In genomic region chr17:6463616-6464445, GRCh38 we compare ENCODE assay signal across 24 cellular contexts. TPM values are rescaled to one million over a fixed set of nuclear protein-coding genes. Genes with fewer than 3 reads are reported as not detected.
"Had no signal": no experiment of that assay in that cellular context is flagged by ENCODE, and none has a peak within 500 bp of the region (broad histone marks: within the 10 kb centered on the region; RNA-seq: fewer than 3 reads in every experiment).

No MANE protein-coding gene starts in this region.

- H3K4me3 ChIP-seq: dorsolateral prefrontal cortex, esophagus muscularis mucosa, gastrocnemius medialis, heart right ventricle, lung, psoas muscle, suprapubic skin, thyroid gland, upper lobe of left lung, uterus had no signal

- H3K36me3 Mint-ChIP-seq: naive thymus-derived CD8-positive, alpha-beta T cell had no signal

- H3K4me3 Mint-ChIP-seq: naive thymus-derived CD8-positive, alpha-beta T cell had no signal

- H3K4me1 ChIP-seq: esophagus muscularis mucosa, gastrocnemius medialis, heart right ventricle, psoas muscle, suprapubic skin, thyroid gland, upper lobe of left lung, uterus had no signal

- H3K27ac ChIP-seq: dorsolateral prefrontal cortex, esophagus muscularis mucosa, gastrocnemius medialis, heart right ventricle, psoas muscle, suprapubic skin, thyroid gland, upper lobe of left lung, uterus had no signal

- H3K27ac Mint-ChIP-seq: naive thymus-derived CD8-positive, alpha-beta T cell had no signal

- H3K27me3 ChIP-seq: dorsolateral prefrontal cortex, esophagus muscularis mucosa, gastrocnemius medialis, suprapubic skin, thyroid gland, upper lobe of left lung, uterus had no signal

- DNase-seq: central memory CD4-positive, alpha-beta T cell; cortex of kidney; effector CD8-positive, alpha-beta T cell; gastrocnemius medialis; heart right ventricle; hypothalamus; retina; small intestine; stimulated activated CD4-positive, alpha-beta T cell treated with anti-CD3 and anti-CD28 coated beads, Interleukin-2, amount 100 ng/mL, for 48 hours; stimulated activated naive CD8-positive, alpha-beta T cell treated with anti-CD3 and anti-CD28 coated beads, Interleukin-15, Interleukin-2, amounts not matched to agents 100 U/mL and 50 U/mL, for 24 hours; thyroid gland; upper lobe of left lung; uterus had no signal

- H3K9me3 Mint-ChIP-seq: naive thymus-derived CD8-positive, alpha-beta T cell had no signal

- H3K36me3 ChIP-seq: gastrocnemius medialis, heart right ventricle, thyroid gland, uterus had no signal

- H3K9me3 ChIP-seq: esophagus muscularis mucosa, gastrocnemius medialis, psoas muscle, suprapubic skin, thyroid gland, upper lobe of left lung, uterus had no signal

- ATAC-seq: gastrocnemius medialis; left lobe of liver; naive thymus-derived CD8-positive, alpha-beta T cell; psoas muscle; stimulated activated naive CD8-positive, alpha-beta T cell treated with anti-CD3 and anti-CD28 coated beads, Interleukin-15, Interleukin-2, amounts not matched to agents 100 U/mL and 50 U/mL, for 24 hours had no signal

RNA-seq across cellular contexts. Expression of gene PIMREG, which starts 19.6 kb away (rescaled TPM):
- total RNA-seq: mesenteric fat pad; mononuclear cell; naive thymus-derived CD8-positive, alpha-beta T cell; thyroid gland had no signal

RNA-seq across cellular contexts. Expression of gene AIPL1, which starts 28.9 kb away (rescaled TPM):
- total RNA-seq: esophagus muscularis mucosa; fibroblast of villous mesenchyme; gastrocnemius medialis; heart right ventricle; left lobe of liver; lung; mesenteric fat pad; naive thymus-derived CD8-positive, alpha-beta T cell; omental fat pad; psoas muscle; suprapubic skin; thyroid gland; upper lobe of left lung; uterus had no signal
